ENCODE assay signal across 8 cellular contexts in the genomic region with DNA sequence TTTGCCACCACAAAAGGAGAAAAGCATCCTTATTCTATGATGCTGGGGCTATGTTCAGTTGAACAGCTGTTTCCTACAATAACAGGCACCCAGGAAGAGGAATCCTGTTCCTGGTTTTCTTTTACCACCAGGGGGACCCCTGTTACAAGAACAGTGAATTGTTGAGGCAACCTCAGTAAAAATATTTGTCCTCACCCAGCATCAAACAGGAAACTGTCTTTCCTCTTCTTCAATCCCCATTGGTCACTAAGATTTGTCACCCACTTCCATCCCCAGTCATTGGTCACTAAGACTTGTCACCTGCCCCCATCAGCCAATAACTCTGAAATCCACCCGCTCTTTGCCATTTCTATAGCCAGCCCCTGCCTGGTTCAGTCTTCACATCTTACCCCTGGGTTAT.
DNase-seq lines count a peak whose midpoint lies in the region; ATAC-seq, FAIRE-seq and TF ChIP-seq lines count a peak whose summit lies in the region.

No MANE protein-coding gene starts in this region.

- POLR2A ChIA-PET in MCF 10A (lab: Yijun Ruan, JAX) = interaction anchor here (0.9 to 2.0 kb wide), 4 partner anchors 12 to 237 kb away, joined by 3 to 8 read pairs (median 4); no protein-coding TSS in a partner anchor

- TF ChIP-seq CTCF in MCF 10A (IDR thresholded peaks at IDR 0.05; ENCODE audit: unreplicated experiment) (peak; percentile 74), suprapubic skin (IDR thresholded peaks at IDR 0.05) (peak; percentile 28 to 37)

- 100% methylated on average over 1 of the region's 1 CpG for WGBS in suprapubic skin

- ATAC-seq in GM21390 (IDR thresholded peaks at IDR 0.05; ENCODE audit: unreplicated experiment) = peak; percentile 82
- peak; percentile 77 for ATAC-seq in HG03571 (IDR thresholded peaks at IDR 0.05; ENCODE audit: unreplicated experiment)

- no peak overlapping the region for H3K27ac Mint-ChIP-seq in MCF 10A (ENCODE audit: low read depth, unreplicated experiment)

- BruUV-seq in MCF 10A (replicated peaks; lab: Mats Ljungman, UMichigan) = no TSS peak

- no peaks in the 10 kb centered on the region for H3K36me3 Mint-ChIP-seq in MCF 10A (ENCODE audit: insufficient read depth, unreplicated experiment)

- no peaks in the 10 kb centered on the region for H3K27me3 Mint-ChIP-seq in MCF 10A (ENCODE audit: insufficient read depth, unreplicated experiment)

- H3K4me3 Mint-ChIP-seq in MCF 10A (ENCODE audit: unreplicated experiment) = no peak overlapping the region

- no peak overlapping the region for H3K27ac ChIP-seq in suprapubic skin

- no peaks in the 10 kb centered on the region for H3K36me3 ChIP-seq in suprapubic skin

- no peaks in the 10 kb centered on the region for H3K4me1 ChIP-seq in suprapubic skin

- no peaks in the 10 kb centered on the region for H3K4me1 Mint-ChIP-seq in MCF 10A (ENCODE audit: insufficient read depth, unreplicated experiment)

- intact Hi-C loops in MCF 10A (cut with micrococcal nuclease) = loop anchor here (1.0 to 5.0 kb wide), 6 partner anchors 50 to 392 kb away; no protein-coding TSS in a partner anchor

- TF ChIP-seq EP300 in suprapubic skin (IDR thresholded peaks at IDR 0.05) = no peak

- H3K4me3 ChIP-seq in suprapubic skin = no peak overlapping the region

- H3K9me3 ChIP-seq in suprapubic skin = no peaks in the 10 kb centered on the region

- FAIRE-seq in islet of Langerhans (lab: Jason Lieb, UNC) = peak; percentile 98

- CTCF ChIA-PET in MCF 10A (lab: Yijun Ruan, JAX) = interaction anchor here (0.6 to 6.6 kb wide), 20 partner anchors 11 to 276 kb away, joined by 3 to 64 read pairs (median 4); a partner anchor contains a TSS

- H3K9me3 Mint-ChIP-seq in MCF 10A (ENCODE audit: unreplicated experiment) = no peaks in the 10 kb centered on the region

- DNase-seq in activated CD4-positive, alpha-beta T cell treated with anti-CD3 and anti-CD28 coated beads for 4 hours = peak; percentile 5 to 20
- DNase-seq in activated CD4-positive, alpha-beta T cell treated with anti-CD3 and anti-CD28 coated beads, Interleukin-2, amount 50 U/mL, for 1 hour = no peak
- DNase-seq in NOMO-1 treated with DMSO at 0.1 percent for 48 hours (lab: John Stamatoyannopoulos, UW; ENCODE audit: unreplicated experiment) (peak; percentile 43), MCF 10A (ENCODE audit: unreplicated experiment) (peak; percentile 81), suprapubic skin (ENCODE audit: low spot score in 2 of 2) (no peak)

- no peak for TF ChIP-seq POLR2A in suprapubic skin (IDR thresholded peaks at IDR 0.05)

- H3K27me3 ChIP-seq in suprapubic skin = no peaks in the 10 kb centered on the region

Comparison
In these comparisons a context has a peak if more than half of its experiments do, and no peak if none do; other contexts are left out.
1. DNase-seq: peak in activated CD4-positive, alpha-beta T cell treated with anti-CD3 and anti-CD28 coated beads for 4 hours (2 of 2), NOMO-1 treated with DMSO at 0.1 percent for 48 hours (single experiment) and MCF 10A (single experiment); none in activated CD4-positive, alpha-beta T cell treated with anti-CD3 and anti-CD28 coated beads, Interleukin-2, amount 50 U/mL, for 1 hour (single experiment) and suprapubic skin (0 of 2).